1 cellular context compared by ENCODE assay signal in the genomic region with DNA sequence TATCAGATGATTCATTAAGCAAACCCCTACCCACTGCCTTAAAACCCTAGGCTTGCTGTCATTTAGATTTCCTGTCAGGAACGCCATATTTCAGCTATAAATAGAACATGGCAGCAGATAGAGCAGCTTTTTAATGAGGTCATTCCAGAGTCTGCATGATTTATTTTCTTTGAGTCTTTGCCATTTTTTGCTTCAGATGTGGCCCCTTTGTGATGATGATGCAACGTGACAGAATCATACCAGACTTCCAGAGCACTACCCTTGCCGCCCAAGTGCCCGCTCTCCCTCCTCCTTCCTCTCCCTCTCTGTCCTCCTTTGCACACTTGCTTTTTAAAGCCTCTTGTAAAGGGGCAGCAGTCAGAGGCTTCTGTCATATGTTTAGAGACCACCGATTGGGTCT.
TF ChIP-seq lines count a peak whose summit lies in the region.

No MANE protein-coding gene starts in this region.

TF ChIP-seq in HEK293, 187 proteins besides CTCF, POLR2A, EP300 and RAD21 (continued from another document and continues in another):
- TF ChIP-seq, protein P1, sequence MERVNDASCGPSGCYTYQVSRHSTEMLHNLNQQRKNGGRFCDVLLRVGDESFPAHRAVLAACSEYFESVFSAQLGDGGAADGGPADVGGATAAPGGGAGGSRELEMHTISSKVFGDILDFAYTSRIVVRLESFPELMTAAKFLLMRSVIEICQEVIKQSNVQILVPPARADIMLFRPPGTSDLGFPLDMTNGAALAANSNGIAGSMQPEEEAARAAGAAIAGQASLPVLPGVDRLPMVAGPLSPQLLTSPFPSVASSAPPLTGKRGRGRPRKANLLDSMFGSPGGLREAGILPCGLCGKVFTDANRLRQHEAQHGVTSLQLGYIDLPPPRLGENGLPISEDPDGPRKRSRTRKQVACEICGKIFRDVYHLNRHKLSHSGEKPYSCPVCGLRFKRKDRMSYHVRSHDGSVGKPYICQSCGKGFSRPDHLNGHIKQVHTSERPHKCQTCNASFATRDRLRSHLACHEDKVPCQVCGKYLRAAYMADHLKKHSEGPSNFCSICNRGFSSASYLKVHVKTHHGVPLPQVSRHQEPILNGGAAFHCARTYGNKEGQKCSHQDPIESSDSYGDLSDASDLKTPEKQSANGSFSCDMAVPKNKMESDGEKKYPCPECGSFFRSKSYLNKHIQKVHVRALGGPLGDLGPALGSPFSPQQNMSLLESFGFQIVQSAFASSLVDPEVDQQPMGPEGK (tag by site-specific recombination; IDR thresholded peaks at IDR 0.05), result peak; percentile 76
- TF ChIP-seq ZNF785 (tag by site-specific recombination; IDR thresholded peaks at IDR 0.05), result no peak
- TF ChIP-seq ZXDB (tag by site-specific recombination; IDR thresholded peaks at IDR 0.05), result no peak; the same call in 1 of the 2 replicates
- TF ChIP-seq, protein P2, sequence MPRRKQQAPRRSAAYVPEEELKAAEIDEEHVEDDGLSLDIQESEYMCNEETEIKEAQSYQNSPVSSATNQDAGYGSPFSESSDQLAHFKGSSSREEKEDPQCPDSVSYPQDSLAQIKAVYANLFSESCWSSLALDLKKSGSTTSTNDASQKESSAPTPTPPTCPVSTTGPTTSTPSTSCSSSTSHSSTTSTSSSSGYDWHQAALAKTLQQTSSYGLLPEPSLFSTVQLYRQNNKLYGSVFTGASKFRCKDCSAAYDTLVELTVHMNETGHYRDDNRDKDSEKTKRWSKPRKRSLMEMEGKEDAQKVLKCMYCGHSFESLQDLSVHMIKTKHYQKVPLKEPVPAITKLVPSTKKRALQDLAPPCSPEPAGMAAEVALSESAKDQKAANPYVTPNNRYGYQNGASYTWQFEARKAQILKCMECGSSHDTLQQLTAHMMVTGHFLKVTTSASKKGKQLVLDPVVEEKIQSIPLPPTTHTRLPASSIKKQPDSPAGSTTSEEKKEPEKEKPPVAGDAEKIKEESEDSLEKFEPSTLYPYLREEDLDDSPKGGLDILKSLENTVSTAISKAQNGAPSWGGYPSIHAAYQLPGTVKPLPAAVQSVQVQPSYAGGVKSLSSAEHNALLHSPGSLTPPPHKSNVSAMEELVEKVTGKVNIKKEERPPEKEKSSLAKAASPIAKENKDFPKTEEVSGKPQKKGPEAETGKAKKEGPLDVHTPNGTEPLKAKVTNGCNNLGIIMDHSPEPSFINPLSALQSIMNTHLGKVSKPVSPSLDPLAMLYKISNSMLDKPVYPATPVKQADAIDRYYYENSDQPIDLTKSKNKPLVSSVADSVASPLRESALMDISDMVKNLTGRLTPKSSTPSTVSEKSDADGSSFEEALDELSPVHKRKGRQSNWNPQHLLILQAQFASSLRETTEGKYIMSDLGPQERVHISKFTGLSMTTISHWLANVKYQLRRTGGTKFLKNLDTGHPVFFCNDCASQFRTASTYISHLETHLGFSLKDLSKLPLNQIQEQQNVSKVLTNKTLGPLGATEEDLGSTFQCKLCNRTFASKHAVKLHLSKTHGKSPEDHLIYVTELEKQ (tag by site-specific recombination; IDR thresholded peaks at IDR 0.05; ENCODE audit: borderline replicate concordance), result peak; percentile 93; the same call in 1 of the 2 replicates
- TF ChIP-seq ZNF501 (tag by site-specific recombination; IDR thresholded peaks at IDR 0.05), result no peak
- no peak for TF ChIP-seq ZNF777 (tag by site-specific recombination; IDR thresholded peaks at IDR 0.05; ENCODE audit: borderline replicate concordance)
- no peak for TF ChIP-seq ZNF157 (tag by site-specific recombination; IDR thresholded peaks at IDR 0.05)
- no peak for TF ChIP-seq ZNF354C (tag by site-specific recombination; IDR thresholded peaks at IDR 0.05; ENCODE audit: borderline replicate concordance, low read depth)
- TF ChIP-seq ZBTB10 (tag by site-specific recombination; IDR thresholded peaks at IDR 0.05), result no peak
- no peak for TF ChIP-seq ZBTB11 (tag by site-specific recombination; conservative IDR thresholded peaks at IDR 0.05; ENCODE audit: low read depth)
- no peak for TF ChIP-seq ZNF174 (tag by site-specific recombination; IDR thresholded peaks at IDR 0.05)
- no peak for TF ChIP-seq ZNF140 (tag by site-specific recombination; IDR thresholded peaks at IDR 0.05)
- TF ChIP-seq, protein P3, sequence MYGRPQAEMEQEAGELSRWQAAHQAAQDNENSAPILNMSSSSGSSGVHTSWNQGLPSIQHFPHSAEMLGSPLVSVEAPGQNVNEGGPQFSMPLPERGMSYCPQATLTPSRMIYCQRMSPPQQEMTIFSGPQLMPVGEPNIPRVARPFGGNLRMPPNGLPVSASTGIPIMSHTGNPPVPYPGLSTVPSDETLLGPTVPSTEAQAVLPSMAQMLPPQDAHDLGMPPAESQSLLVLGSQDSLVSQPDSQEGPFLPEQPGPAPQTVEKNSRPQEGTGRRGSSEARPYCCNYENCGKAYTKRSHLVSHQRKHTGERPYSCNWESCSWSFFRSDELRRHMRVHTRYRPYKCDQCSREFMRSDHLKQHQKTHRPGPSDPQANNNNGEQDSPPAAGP (tag by site-specific recombination; IDR thresholded peaks at IDR 0.05), result no peak
- no peak for TF ChIP-seq OVOL3 (tag by site-specific recombination; IDR thresholded peaks at IDR 0.05)
- TF ChIP-seq, protein P4, sequence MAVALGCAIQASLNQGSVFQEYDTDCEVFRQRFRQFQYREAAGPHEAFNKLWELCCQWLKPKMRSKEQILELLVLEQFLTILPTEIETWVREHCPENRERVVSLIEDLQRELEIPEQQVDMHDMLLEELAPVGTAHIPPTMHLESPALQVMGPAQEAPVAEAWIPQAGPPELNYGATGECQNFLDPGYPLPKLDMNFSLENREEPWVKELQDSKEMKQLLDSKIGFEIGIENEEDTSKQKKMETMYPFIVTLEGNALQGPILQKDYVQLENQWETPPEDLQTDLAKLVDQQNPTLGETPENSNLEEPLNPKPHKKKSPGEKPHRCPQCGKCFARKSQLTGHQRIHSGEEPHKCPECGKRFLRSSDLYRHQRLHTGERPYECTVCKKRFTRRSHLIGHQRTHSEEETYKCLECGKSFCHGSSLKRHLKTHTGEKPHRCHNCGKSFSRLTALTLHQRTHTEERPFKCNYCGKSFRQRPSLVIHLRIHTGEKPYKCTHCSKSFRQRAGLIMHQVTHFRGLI (tag by site-specific recombination; IDR thresholded peaks at IDR 0.05), result peak; percentile 26; the same call in 1 of the 2 replicates
- TF ChIP-seq, protein P5, sequence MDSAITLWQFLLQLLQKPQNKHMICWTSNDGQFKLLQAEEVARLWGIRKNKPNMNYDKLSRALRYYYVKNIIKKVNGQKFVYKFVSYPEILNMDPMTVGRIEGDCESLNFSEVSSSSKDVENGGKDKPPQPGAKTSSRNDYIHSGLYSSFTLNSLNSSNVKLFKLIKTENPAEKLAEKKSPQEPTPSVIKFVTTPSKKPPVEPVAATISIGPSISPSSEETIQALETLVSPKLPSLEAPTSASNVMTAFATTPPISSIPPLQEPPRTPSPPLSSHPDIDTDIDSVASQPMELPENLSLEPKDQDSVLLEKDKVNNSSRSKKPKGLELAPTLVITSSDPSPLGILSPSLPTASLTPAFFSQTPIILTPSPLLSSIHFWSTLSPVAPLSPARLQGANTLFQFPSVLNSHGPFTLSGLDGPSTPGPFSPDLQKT (IDR thresholded peaks at IDR 0.05; ENCODE audit: borderline replicate concordance, low read depth, low read length), result no peak
- no peak for TF ChIP-seq PRDM1 (tag by site-specific recombination; IDR thresholded peaks at IDR 0.05)
- TF ChIP-seq ZFHX2 (tag by site-specific recombination; conservative IDR thresholded peaks at IDR 0.05), result no peak
- TF ChIP-seq, protein P6, sequence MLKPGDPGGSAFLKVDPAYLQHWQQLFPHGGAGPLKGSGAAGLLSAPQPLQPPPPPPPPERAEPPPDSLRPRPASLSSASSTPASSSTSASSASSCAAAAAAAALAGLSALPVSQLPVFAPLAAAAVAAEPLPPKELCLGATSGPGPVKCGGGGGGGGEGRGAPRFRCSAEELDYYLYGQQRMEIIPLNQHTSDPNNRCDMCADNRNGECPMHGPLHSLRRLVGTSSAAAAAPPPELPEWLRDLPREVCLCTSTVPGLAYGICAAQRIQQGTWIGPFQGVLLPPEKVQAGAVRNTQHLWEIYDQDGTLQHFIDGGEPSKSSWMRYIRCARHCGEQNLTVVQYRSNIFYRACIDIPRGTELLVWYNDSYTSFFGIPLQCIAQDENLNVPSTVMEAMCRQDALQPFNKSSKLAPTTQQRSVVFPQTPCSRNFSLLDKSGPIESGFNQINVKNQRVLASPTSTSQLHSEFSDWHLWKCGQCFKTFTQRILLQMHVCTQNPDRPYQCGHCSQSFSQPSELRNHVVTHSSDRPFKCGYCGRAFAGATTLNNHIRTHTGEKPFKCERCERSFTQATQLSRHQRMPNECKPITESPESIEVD (tag by site-specific recombination; IDR thresholded peaks at IDR 0.05), result peak; percentile 35
- TF ChIP-seq ZNF768 (tag by site-specific recombination; IDR thresholded peaks at IDR 0.05), result no peak
- TF ChIP-seq, protein P7, sequence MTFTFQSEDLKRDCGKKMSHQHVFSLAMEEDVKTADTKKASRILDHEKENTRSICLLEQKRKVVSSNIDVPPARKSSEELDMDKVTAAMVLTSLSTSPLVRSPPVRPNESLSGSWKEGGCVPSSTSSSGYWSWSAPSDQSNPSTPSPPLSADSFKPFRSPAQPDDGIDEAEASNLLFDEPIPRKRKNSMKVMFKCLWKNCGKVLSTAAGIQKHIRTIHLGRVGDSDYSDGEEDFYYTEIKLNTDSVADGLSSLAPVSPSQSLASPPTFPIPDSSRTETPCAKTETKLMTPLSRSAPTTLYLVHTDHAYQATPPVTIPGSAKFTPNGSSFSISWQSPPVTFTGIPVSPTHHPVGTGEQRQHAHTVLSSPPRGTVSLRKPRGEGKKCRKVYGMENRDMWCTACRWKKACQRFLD (tag by site-specific recombination; IDR thresholded peaks at IDR 0.05), result no peak
- peak; percentile 91 for TF ChIP-seq ZNF324 (tag by site-specific recombination; IDR thresholded peaks at IDR 0.05)
- no peak for TF ChIP-seq ZBTB1 (tag by site-specific recombination; IDR thresholded peaks at IDR 0.05)
- peak; percentile 30; the same call in 1 of the 2 replicates for TF ChIP-seq TCF7L2 (IDR thresholded peaks at IDR 0.05; ENCODE audit: borderline replicate concordance, low read depth, low read length)
- no peak for TF ChIP-seq ZNF221 (tag by site-specific recombination; IDR thresholded peaks at IDR 0.05; ENCODE audit: borderline replicate concordance)
- peak; percentile 88 for TF ChIP-seq ZSCAN23 (tag by site-specific recombination; IDR thresholded peaks at IDR 0.05)
- TF ChIP-seq ZIC2 (tag by site-specific recombination; IDR thresholded peaks at IDR 0.05), result 0 out of 2 replicates have a peak, but pooled peaks have one; percentile 20
- TF ChIP-seq ATF2 (tag by site-specific recombination; IDR thresholded peaks at IDR 0.05; ENCODE audit: low read depth), result peak; percentile 98
- TF ChIP-seq ZNF791 (tag by site-specific recombination; IDR thresholded peaks at IDR 0.05), result no peak
- no peak for TF ChIP-seq SCRT1 (tag by site-specific recombination; IDR thresholded peaks at IDR 0.05; ENCODE audit: borderline replicate concordance)
- no peak for TF ChIP-seq ZNF248 (tag by site-specific recombination; IDR thresholded peaks at IDR 0.05)
- TF ChIP-seq ZNF433 (tag by site-specific recombination; IDR thresholded peaks at IDR 0.05; ENCODE audit: low read depth), result no peak
- TF ChIP-seq ZNF560 (tag by site-specific recombination; IDR thresholded peaks at IDR 0.05; ENCODE audit: borderline replicate concordance), result no peak
- TF ChIP-seq ZNF621 (tag by site-specific recombination; IDR thresholded peaks at IDR 0.05), result no peak
- no peak for TF ChIP-seq ZNF23 (tag by site-specific recombination; IDR thresholded peaks at IDR 0.05; ENCODE audit: borderline replicate concordance)
- no peak for TF ChIP-seq ZNF654 (tag by site-specific recombination; IDR thresholded peaks at IDR 0.05; ENCODE audit: low read depth)
- peak; percentile 80; the same call in 1 of the 2 replicates for TF ChIP-seq ZNF302 (tag by site-specific recombination; IDR thresholded peaks at IDR 0.05; ENCODE audit: low read depth)
